10 cellular contexts compared by ENCODE assay signal in the genomic region with DNA sequence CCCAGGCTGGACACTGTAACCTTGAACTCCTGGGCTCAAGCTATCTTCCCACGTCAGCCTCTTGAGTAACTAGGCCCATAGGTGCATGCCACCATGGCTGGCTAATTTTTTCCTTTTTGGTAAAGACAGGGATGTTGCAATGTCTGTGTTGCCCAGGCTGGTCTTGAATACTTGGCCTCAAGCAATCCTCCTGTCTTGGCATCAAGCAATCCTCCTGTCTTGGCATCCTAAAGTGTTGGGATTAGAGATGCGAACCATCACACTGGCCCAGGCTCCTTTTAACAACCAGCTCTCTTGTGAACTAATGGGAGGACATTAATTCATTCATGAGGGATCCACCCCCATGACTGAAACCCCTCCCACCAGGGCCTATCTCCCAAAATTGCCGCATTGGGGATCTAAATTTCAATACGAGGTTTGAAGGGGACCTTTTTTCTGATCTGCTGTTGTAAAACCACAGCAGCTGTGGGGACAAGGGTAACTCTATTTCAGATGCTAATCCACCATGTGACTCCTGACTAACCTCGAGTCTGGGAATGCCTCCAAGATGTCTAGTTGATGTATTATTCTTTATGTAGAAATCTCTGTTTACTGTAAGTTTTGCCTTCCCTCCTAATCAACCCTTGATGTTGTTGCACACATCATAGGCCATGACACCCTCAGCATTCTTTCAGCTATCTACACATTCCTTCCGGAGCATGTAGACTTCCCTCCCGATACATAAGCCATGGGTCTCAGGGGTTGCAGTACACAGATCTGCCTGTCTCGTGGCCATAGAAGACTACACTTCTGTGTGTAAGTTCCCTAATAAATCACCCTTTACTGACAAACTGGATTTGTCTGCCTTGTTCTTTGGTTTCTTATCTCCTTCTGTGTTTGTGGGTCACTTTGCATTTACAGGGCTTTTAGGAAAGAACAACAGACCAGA. TPM values are rescaled to one million over a fixed set of nuclear protein-coding genes. Genes with fewer than 3 reads are reported as not detected.
DNase-seq lines count a peak whose midpoint lies in the region; TF ChIP-seq lines count a peak whose summit lies in the region.
"Had no signal": no experiment of that assay in that cellular context is flagged by ENCODE, and none has a peak within 500 bp of the region (broad histone marks: within the 10 kb centered on the region; RNA-seq: fewer than 3 reads in every experiment).

No MANE protein-coding gene starts in this region.

- peak overlapping the region; percentile 38; the same call in 1 of the 2 replicates for H3K4me2 ChIP-seq in SK-N-SH

- TF ChIP-seq CTCF in Caco-2 (IDR thresholded peaks at IDR 0.05; ENCODE audit: insufficient read depth in 1 of 2, low read depth in 1 of 2, low read length in 1 of 2, severe bottlenecking in 1 of 2, unreplicated experiment in 1 of 2): no peak
- no peak for TF ChIP-seq CTCF in SK-N-SH (IDR thresholded peaks at IDR 0.05)
- no peak for TF ChIP-seq CTCF in fibroblast of the aortic adventitia (IDR thresholded peaks at IDR 0.05; ENCODE audit: insufficient read depth, low read length)
- no peak for TF ChIP-seq CTCF in ovary (IDR thresholded peaks at IDR 0.05)

- peaks cover 5% of the 10 kb centered on the region for H3K27me3 Mint-ChIP-seq in Caco-2 (ENCODE audit: insufficient read depth, unreplicated experiment)

- intact Hi-C loops in Caco-2 (cut with micrococcal nuclease; ENCODE audit: unreplicated experiment) (loop anchor here (5.0 kb wide), 2 partner anchors 41 to 71 kb away; a partner anchor contains a TSS), ovary (cut with DNase I) (loop anchor here in 2 of 4 donors (5.0 kb wide), 1 partner anchor 86 kb away; a partner anchor contains a TSS)

- TF ChIP-seq POLR2A in ovary (IDR thresholded peaks at IDR 0.05): no peak

- no peaks in the 10 kb centered on the region for H3K79me2 ChIP-seq in SK-N-SH (ENCODE audit: insufficient read depth)

- H3K4me3 ChIP-seq in Caco-2 (ENCODE audit: low read depth, low read length): no peak overlapping the region
- no peak overlapping the region for H3K4me3 ChIP-seq in SK-N-SH (ENCODE audit: low read depth in 2 of 2, low read length in 1 of 2)
- H3K4me3 ChIP-seq in fibroblast of the aortic adventitia (ENCODE audit: low read depth, low read length): no peak overlapping the region
- H3K4me3 ChIP-seq in ovary: no peak overlapping the region
- H3K4me3 ChIP-seq: GM12878 had no signal

- no peak for TF ChIP-seq RAD21 in SK-N-SH (IDR thresholded peaks at IDR 0.05; ENCODE audit: low read length)

- no TSS peak for BruUV-seq in Caco-2 (replicated peaks; lab: Mats Ljungman, UMichigan)

- H3K9ac ChIP-seq in SK-N-SH: no peak overlapping the region; the same call in 1 of the 2 replicates

- H3K27me3 ChIP-seq in Caco-2 (replicated peaks; ENCODE audit: control insufficient read depth, insufficient read depth, low read length) (no peaks in the 10 kb centered on the region; the same call in 1 of the 2 replicates), SK-N-SH (ENCODE audit: insufficient read depth) (no peaks in the 10 kb centered on the region), ovary (no peaks in the 10 kb centered on the region)

- H3K4me1 ChIP-seq in Caco-2 (peaks cover 10% of the 10 kb centered on the region; the same call in 1 of the 2 replicates), SK-N-SH (ENCODE audit: control insufficient read depth in 1 of 2, insufficient read depth in 2 of 2, low read depth in 1 of 2, low read length in 1 of 2) (peaks cover 9 to 27% of the 10 kb centered on the region in 2 experiments), ovary (ENCODE audit: insufficient read depth) (peaks cover 15% of the 10 kb centered on the region)

- H3K4me3 Mint-ChIP-seq in Caco-2 (ENCODE audit: unreplicated experiment): no peak overlapping the region

- no peaks in the 10 kb centered on the region for H3K36me3 Mint-ChIP-seq in Caco-2 (ENCODE audit: insufficient read depth, unreplicated experiment)

- peaks cover 19% of the 10 kb centered on the region for H3F3A ChIP-seq in SK-N-SH (replicated peaks; ENCODE audit: insufficient read depth)

- H2AFZ ChIP-seq in SK-N-SH (ENCODE audit: low read depth): peak overlapping the region; percentile 62; the same call in 1 of the 2 replicates

- H3K27ac ChIP-seq in SK-N-SH (ENCODE audit: low read depth in 2 of 2, low read length in 1 of 2): peak overlapping the region; percentile 82 to 87
- peak overlapping the region; percentile 34 to 40 for H3K27ac ChIP-seq in ovary

- DNase-seq in Caco-2 (peak; percentile 48 to 54), SK-N-SH (peak; percentile 29), fibroblast of the aortic adventitia (ENCODE audit: low read depth) (peak; percentile 100), ovary (peak in 2 of 5 donors; percentile 35 to 69), T-helper 9 cell (no peak), SKM-1 (lab: John Stamatoyannopoulos, UW; ENCODE audit: unreplicated experiment) (no peak), iPS-NIHi7 (ENCODE audit: extremely low spot score) (no peak), cerebellar nuclear complex (lab: John Stamatoyannopoulos, UW) (no peak)
- DNase-seq: NCI-H510A treated with DMSO at 0.1 percent for 48 hours had no signal

- peaks cover 16% of the 10 kb centered on the region for H3K9me3 ChIP-seq in Caco-2
- 0 out of 2 replicates have a peak, but pooled peaks cover 5% of the 10 kb centered on the region for H3K9me3 ChIP-seq in SK-N-SH
- no peaks in the 10 kb centered on the region for H3K9me3 ChIP-seq in ovary

- CTCF ChIA-PET in Caco-2 (lab: Charles Lee) (interaction anchor here (2.8 kb wide), 1 partner anchor 86 kb away, joined by 44 read pairs; a partner anchor contains a TSS), SK-N-SH (lab: Yijun Ruan, JAX) (interaction anchor here (0.7 to 8.0 kb wide), 10 partner anchors 8 to 318 kb away, joined by 3 to 305 read pairs (median 15); a partner anchor contains a TSS)

- H3K36me3 ChIP-seq in Caco-2 (ENCODE audit: control insufficient read depth, insufficient read depth, low read length) (no peaks in the 10 kb centered on the region), SK-N-SH (replicated peaks in 1 of 2; ENCODE audit: control insufficient read depth in 1 of 2, insufficient read depth in 2 of 2, low read length in 1 of 2) (peaks cover 0 to 4% of the 10 kb centered on the region in 2 experiments), ovary (no peaks in the 10 kb centered on the region)

- H3K4me1 Mint-ChIP-seq in Caco-2 (ENCODE audit: low read depth, unreplicated experiment): peaks cover 8% of the 10 kb centered on the region

- no peaks in the 10 kb centered on the region for H3K9me2 ChIP-seq in SK-N-SH

- no peaks in the 10 kb centered on the region for H4K20me1 ChIP-seq in SK-N-SH (ENCODE audit: insufficient read depth)

- TF ChIP-seq EP300 in SK-N-SH (IDR thresholded peaks at IDR 0.05; ENCODE audit: borderline replicate concordance in 1 of 2, low read depth in 1 of 2, low read length in 1 of 2) (peak; percentile 69 to 78; a peak in 3 of 4 replicates), ovary (IDR thresholded peaks at IDR 0.05) (peak; percentile 16)

- POLR2A ChIA-PET in Caco-2 (lab: Charles Lee): interaction anchor here (0.6 kb wide), 1 partner anchor 70 kb away, joined by 3 read pairs; a partner anchor contains a TSS
- POLR2A ChIA-PET in SK-N-SH (lab: Yijun Ruan, JAX): interaction anchor here (2.0 to 2.4 kb wide), 2 partner anchors 71 to 86 kb away, joined by 5 to 13 read pairs; a partner anchor contains a TSS

- WGBS in SK-N-SH (ENCODE audit: low lambda C conversion rate): 36% methylated on average over 8 of the region's 8 CpGs
- 19 to 24% (median 21%) methylated on average over 8 of the region's 8 CpGs for WGBS in ovary, 3 donors

- H3K27ac Mint-ChIP-seq in Caco-2 (ENCODE audit: unreplicated experiment): no peak overlapping the region

- H3K9me3 Mint-ChIP-seq in Caco-2 (ENCODE audit: unreplicated experiment): peaks cover 25% of the 10 kb centered on the region

TF ChIP-seq in SK-N-SH, 30 proteins besides CTCF, POLR2A, EP300 and RAD21 (continues in another document):
- TF ChIP-seq RCOR1 (IDR thresholded peaks at IDR 0.05; ENCODE audit: low read length) (no peak), NRF1 (IDR thresholded peaks at IDR 0.05; ENCODE audit: low read depth, low read length) (no peak), POLR2AphosphoS5 (IDR thresholded peaks at IDR 0.05; ENCODE audit: low read depth, low read length) (peak; percentile 79)
- TF ChIP-seq, protein P1, sequence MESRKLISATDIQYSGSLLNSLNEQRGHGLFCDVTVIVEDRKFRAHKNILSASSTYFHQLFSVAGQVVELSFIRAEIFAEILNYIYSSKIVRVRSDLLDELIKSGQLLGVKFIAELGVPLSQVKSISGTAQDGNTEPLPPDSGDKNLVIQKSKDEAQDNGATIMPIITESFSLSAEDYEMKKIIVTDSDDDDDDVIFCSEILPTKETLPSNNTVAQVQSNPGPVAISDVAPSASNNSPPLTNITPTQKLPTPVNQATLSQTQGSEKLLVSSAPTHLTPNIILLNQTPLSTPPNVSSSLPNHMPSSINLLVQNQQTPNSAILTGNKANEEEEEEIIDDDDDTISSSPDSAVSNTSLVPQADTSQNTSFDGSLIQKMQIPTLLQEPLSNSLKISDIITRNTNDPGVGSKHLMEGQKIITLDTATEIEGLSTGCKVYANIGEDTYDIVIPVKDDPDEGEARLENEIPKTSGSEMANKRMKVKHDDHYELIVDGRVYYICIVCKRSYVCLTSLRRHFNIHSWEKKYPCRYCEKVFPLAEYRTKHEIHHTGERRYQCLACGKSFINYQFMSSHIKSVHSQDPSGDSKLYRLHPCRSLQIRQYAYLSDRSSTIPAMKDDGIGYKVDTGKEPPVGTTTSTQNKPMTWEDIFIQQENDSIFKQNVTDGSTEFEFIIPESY (IDR thresholded peaks at IDR 0.05; ENCODE audit: borderline replicate concordance, low read depth): peak; percentile 20; the same call in 1 of the 2 replicates
- TF ChIP-seq, protein P2, sequence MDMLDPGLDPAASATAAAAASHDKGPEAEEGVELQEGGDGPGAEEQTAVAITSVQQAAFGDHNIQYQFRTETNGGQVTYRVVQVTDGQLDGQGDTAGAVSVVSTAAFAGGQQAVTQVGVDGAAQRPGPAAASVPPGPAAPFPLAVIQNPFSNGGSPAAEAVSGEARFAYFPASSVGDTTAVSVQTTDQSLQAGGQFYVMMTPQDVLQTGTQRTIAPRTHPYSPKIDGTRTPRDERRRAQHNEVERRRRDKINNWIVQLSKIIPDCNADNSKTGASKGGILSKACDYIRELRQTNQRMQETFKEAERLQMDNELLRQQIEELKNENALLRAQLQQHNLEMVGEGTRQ (IDR thresholded peaks at IDR 0.05; ENCODE audit: borderline replicate concordance, low read depth, low read length): peak; percentile 52; the same call in 1 of the 2 replicates

RNA-seq across cellular contexts. Expression of a gene that starts 37.6 kb away (rescaled TPM):
- total RNA-seq in Caco-2 (2022) (0.16 TPM in 1 of 2 replicates, not detected in the other), fibroblast of the aortic adventitia (ENCODE audit: low replicate concordance) (0.36 and 2.3 TPM in 2 replicates), ovary (1 to 10 TPM in 5 of 7 donors, under 1 TPM in 2; 0.24 to 6.9 (median 2.1) TPM)
- polyA plus RNA-seq in SK-N-SH (2012; rRNA removed) (22.6 and 26.9 TPM in 2 replicates), ovary (1 to 10 TPM; 1.4 to 1.6 TPM)
- polyA plus RNA-seq in SK-N-SH (2012; cell fraction: cytosol; rRNA removed): 6.7 and 9.2 TPM in 2 replicates
- polyA plus RNA-seq in SK-N-SH (2012; cell fraction: nucleus; rRNA removed): 144 and 163 TPM in 2 replicates
- total RNA-seq: GM12878 had no signal
- polyA plus RNA-seq: GM12878 had no signal

Comparison
In these comparisons a context has a peak if more than half of its experiments do, and no peak if none do; other contexts are left out.
1. DNase-seq: peak in Caco-2 (2 of 2), SK-N-SH (single experiment) and fibroblast of the aortic adventitia (single experiment); none in T-helper 9 cell (single experiment), SKM-1 (single experiment), iPS-NIHi7 (single experiment) and cerebellar nuclear complex (0 of 2).